Comparison of ENCODE assay signal across 21 cellular contexts in genomic region chr15:67563961-67564570, GRCh38. TPM values are rescaled to one million over a fixed set of nuclear protein-coding genes. Genes with fewer than 3 reads are reported as not detected.
A peak's percentile ranks its signal among the peaks of the same experiment; 100 is the strongest.
DNase-seq lines count a peak whose midpoint lies in the region; ATAC-seq and TF ChIP-seq lines count a peak whose summit lies in the region.
"Had no signal": no experiment of that assay in that cellular context is flagged by ENCODE, and none has a peak within 500 bp of the region (broad histone marks: within the 10 kb centered on the region; RNA-seq: fewer than 3 reads in every experiment).

No MANE protein-coding gene starts in this region.

- no peak overlapping the region for H3K27ac ChIP-seq in osteoblast (ENCODE audit: low read depth, low read length)
- no peak overlapping the region for H3K27ac ChIP-seq in smooth muscle cell (ENCODE audit: low read depth)
- H3K27ac ChIP-seq in neuronal stem cell (replicated peaks; ENCODE audit: low read length): no peak overlapping the region
- H3K27ac ChIP-seq: C4-2B, left ventricle myocardium inferior, VCaP had no signal

- H3K36me3 Mint-ChIP-seq in activated naive CD8-positive, alpha-beta T cell: peaks cover 29% of the 10 kb centered on the region
- H3K36me3 Mint-ChIP-seq in activated naive CD8-positive, alpha-beta T cell treated with anti-CD3 and anti-CD28 coated beads, Interleukin-2, amount 50 U/mL, for 24 hours (ENCODE audit: low read depth): peaks cover 13% of the 10 kb centered on the region
- H3K36me3 Mint-ChIP-seq in T-helper 17 cell (ENCODE audit: low read depth): peaks cover 2% of the 10 kb centered on the region

- no peaks in the 10 kb centered on the region for H3F3A ChIP-seq in smooth muscle cell (ENCODE audit: low read depth)

- no peak overlapping the region for H2BK15ac ChIP-seq in neuronal stem cell (ENCODE audit: low read length)

- H3K27me3 ChIP-seq in osteoblast (ENCODE audit: insufficient read depth, low read length) (no peaks in the 10 kb centered on the region), smooth muscle cell (ENCODE audit: low read depth) (no peaks in the 10 kb centered on the region), neuronal stem cell (ENCODE audit: control insufficient read depth in 3 of 3, insufficient read depth in 3 of 3, low read depth in 1 of 3, low read length in 3 of 3) (no peaks in the 10 kb centered on the region)

- DNase-seq in activated naive CD8-positive, alpha-beta T cell treated with anti-CD3 and anti-CD28 coated beads, Interleukin-2, amount 50 U/mL, for 24 hours: no peak
- DNase-seq in T-helper 17 cell: no peak
- no peak for DNase-seq in DMS153 treated with DMSO at 0.1 percent for 48 hours (lab: John Stamatoyannopoulos, UW; ENCODE audit: unreplicated experiment)
- no peak for DNase-seq in osteoblast (ENCODE audit: insufficient read length, low spot score, missing footprints)
- DNase-seq in smooth muscle cell (lab: John Stamatoyannopoulos, UW; ENCODE audit: unreplicated experiment): no peak
- DNase-seq in neuronal stem cell (ENCODE audit: low spot score): no peak
- DNase-seq: activated CD4-positive, alpha-beta memory T cell treated with anti-CD3 and anti-CD28 coated beads for 36 hours; activated naive CD4-positive, alpha-beta T cell treated with anti-CD3 and anti-CD28 coated beads, Interleukin-2, amount 10 ng/mL, durations not matched to agents 7 days and 5 days; activated T-cell treated with anti-CD3 and anti-CD28 coated beads, Interleukin-2, amount 50 U/mL, for 4 hours; effector memory CD8-positive, alpha-beta T cell; HCEC 1CT; left ventricle myocardium inferior; midbrain; NCI-H1105 treated with DMSO at 0.1 percent for 48 hours; SHP77; stimulated activated CD8-positive, alpha-beta memory T cell treated with anti-CD3 and anti-CD28 coated beads, Interleukin-4, amount 100 ng/mL, for 48 hours; T-cell had no signal

- no peak overlapping the region for H3K18ac ChIP-seq in neuronal stem cell (ENCODE audit: low read length)

- H3K36me3 ChIP-seq in osteoblast (ENCODE audit: insufficient read depth, low read length): no peaks in the 10 kb centered on the region
- no peaks in the 10 kb centered on the region for H3K36me3 ChIP-seq in smooth muscle cell (ENCODE audit: low read depth)
- peaks cover 0 to 3% of the 10 kb centered on the region in 2 donors for H3K36me3 ChIP-seq in neuronal stem cell (replicated peaks in 1 of 2; ENCODE audit: control insufficient read depth in 2 of 2, insufficient read depth in 2 of 2, low read length in 2 of 2)

- no peak overlapping the region for H3K4ac ChIP-seq in neuronal stem cell (ENCODE audit: low read length)

- no peak overlapping the region for H3K4me3 Mint-ChIP-seq in activated naive CD8-positive, alpha-beta T cell
- no peak overlapping the region for H3K4me3 Mint-ChIP-seq in activated naive CD8-positive, alpha-beta T cell treated with anti-CD3 and anti-CD28 coated beads, Interleukin-2, amount 50 U/mL, for 24 hours
- H3K4me3 Mint-ChIP-seq in T-helper 17 cell: no peak overlapping the region
- H3K4me3 Mint-ChIP-seq: activated CD4-positive, alpha-beta memory T cell treated with anti-CD3 and anti-CD28 coated beads for 36 hours; activated naive CD4-positive, alpha-beta T cell treated with anti-CD3 and anti-CD28 coated beads, Interleukin-2, amount 10 ng/mL, durations not matched to agents 7 days and 5 days; activated T-cell treated with anti-CD3 and anti-CD28 coated beads, Interleukin-2, amount 50 U/mL, for 4 hours; effector memory CD8-positive, alpha-beta T cell; T-cell had no signal

- no peaks in the 10 kb centered on the region for H3K9me3 Mint-ChIP-seq in activated naive CD8-positive, alpha-beta T cell (ENCODE audit: low read depth)
- no peaks in the 10 kb centered on the region for H3K9me3 Mint-ChIP-seq in activated naive CD8-positive, alpha-beta T cell treated with anti-CD3 and anti-CD28 coated beads, Interleukin-2, amount 50 U/mL, for 24 hours
- H3K9me3 Mint-ChIP-seq: activated CD4-positive, alpha-beta memory T cell treated with anti-CD3 and anti-CD28 coated beads for 36 hours; activated naive CD4-positive, alpha-beta T cell treated with anti-CD3 and anti-CD28 coated beads, Interleukin-2, amount 10 ng/mL, durations not matched to agents 7 days and 5 days; activated T-cell treated with anti-CD3 and anti-CD28 coated beads, Interleukin-2, amount 50 U/mL, for 4 hours; effector memory CD8-positive, alpha-beta T cell; T-cell had no signal

- H3K4me2 ChIP-seq in osteoblast (ENCODE audit: insufficient read depth, low read length) (no peak overlapping the region), smooth muscle cell (no peak overlapping the region), neuronal stem cell (ENCODE audit: insufficient read depth, low read length, poor library complexity, severe bottlenecking) (no peak overlapping the region)

- WGBS in smooth muscle cell (ENCODE audit: low lambda C conversion rate): 59% methylated on average over 1 of the region's 1 CpG
- WGBS in neuronal stem cell (ENCODE audit: extremely low coverage in 2 of 2, insufficient read length in 2 of 2, insufficient replicate concordance in 1 of 2), 2 donors: no CpG with 5 or more reads among the region's 1 CpG

- H3K27ac Mint-ChIP-seq in activated naive CD8-positive, alpha-beta T cell: peak overlapping the region; percentile 34
- H3K27ac Mint-ChIP-seq in activated naive CD8-positive, alpha-beta T cell treated with anti-CD3 and anti-CD28 coated beads, Interleukin-2, amount 50 U/mL, for 24 hours: no peak overlapping the region
- peak overlapping the region; percentile 29 for H3K27ac Mint-ChIP-seq in T-helper 17 cell
- H3K27ac Mint-ChIP-seq: activated CD4-positive, alpha-beta memory T cell treated with anti-CD3 and anti-CD28 coated beads for 36 hours; activated naive CD4-positive, alpha-beta T cell treated with anti-CD3 and anti-CD28 coated beads, Interleukin-2, amount 10 ng/mL, durations not matched to agents 7 days and 5 days had no signal

- no peak for ATAC-seq in activated naive CD8-positive, alpha-beta T cell treated with anti-CD3 and anti-CD28 coated beads, Interleukin-2, amount 50 U/mL, for 24 hours
- peak; percentile 16 for ATAC-seq in HG02840 (IDR thresholded peaks at IDR 0.05; ENCODE audit: low FRiP score, unreplicated experiment)
- no peak for ATAC-seq in T-helper 17 cell
- ATAC-seq: T-cell had no signal

- H2BK5ac ChIP-seq in neuronal stem cell (ENCODE audit: low read length): no peak overlapping the region

- H3K9ac ChIP-seq in smooth muscle cell (ENCODE audit: low read depth) (no peak overlapping the region), neuronal stem cell (ENCODE audit: low read depth, low read length, poor library complexity) (no peak overlapping the region)

- no peaks in the 10 kb centered on the region for H3K27me3 Mint-ChIP-seq in activated naive CD8-positive, alpha-beta T cell
- no peaks in the 10 kb centered on the region for H3K27me3 Mint-ChIP-seq in activated naive CD8-positive, alpha-beta T cell treated with anti-CD3 and anti-CD28 coated beads, Interleukin-2, amount 50 U/mL, for 24 hours
- H3K27me3 Mint-ChIP-seq in T-helper 17 cell: no peaks in the 10 kb centered on the region
- H3K27me3 Mint-ChIP-seq: activated CD4-positive, alpha-beta memory T cell treated with anti-CD3 and anti-CD28 coated beads for 36 hours; activated naive CD4-positive, alpha-beta T cell treated with anti-CD3 and anti-CD28 coated beads, Interleukin-2, amount 10 ng/mL, durations not matched to agents 7 days and 5 days; effector memory CD8-positive, alpha-beta T cell; T-cell had no signal

- H4K8ac ChIP-seq in neuronal stem cell (ENCODE audit: low read depth, low read length): no peak overlapping the region

- H3K4me1 ChIP-seq in osteoblast (ENCODE audit: insufficient read depth, low read length): no peaks in the 10 kb centered on the region
- H3K4me1 ChIP-seq in smooth muscle cell (ENCODE audit: low read depth): peaks cover 10% of the 10 kb centered on the region
- H3K4me1 ChIP-seq in neuronal stem cell (ENCODE audit: control insufficient read depth in 2 of 2, insufficient read depth in 1 of 2, low read depth in 1 of 2, low read length in 2 of 2): peaks cover 2 to 12% of the 10 kb centered on the region in 2 donors

- H2AK5ac ChIP-seq in neuronal stem cell (ENCODE audit: low read depth, low read length): no peak overlapping the region

- H2AFZ ChIP-seq in osteoblast (ENCODE audit: low read length) (no peak overlapping the region), smooth muscle cell (ENCODE audit: low read depth) (no peak overlapping the region), neuronal stem cell (ENCODE audit: low read length) (no peak overlapping the region)

- H3K4me1 Mint-ChIP-seq in activated naive CD8-positive, alpha-beta T cell (ENCODE audit: low read depth): peaks cover 13% of the 10 kb centered on the region
- H3K4me1 Mint-ChIP-seq in activated naive CD8-positive, alpha-beta T cell treated with anti-CD3 and anti-CD28 coated beads, Interleukin-2, amount 50 U/mL, for 24 hours: peaks cover 15% of the 10 kb centered on the region
- H3K4me1 Mint-ChIP-seq in T-helper 17 cell: peaks cover 22% of the 10 kb centered on the region

- H3K23ac ChIP-seq in neuronal stem cell (ENCODE audit: low read depth, low read length, poor library complexity): no peak overlapping the region

- no peak for TF ChIP-seq CTCF in osteoblast (IDR thresholded peaks at IDR 0.05; ENCODE audit: extremely low read depth, low read depth, low read length)
- TF ChIP-seq CTCF in smooth muscle cell (IDR thresholded peaks at IDR 0.05; ENCODE audit: borderline replicate concordance, insufficient read depth, poor library complexity, severe bottlenecking): no peak

- H3K4me3 ChIP-seq in osteoblast (ENCODE audit: insufficient read depth, low read length): no peak overlapping the region
- H3K4me3 ChIP-seq in smooth muscle cell: no peak overlapping the region
- H3K4me3 ChIP-seq in neuronal stem cell (ENCODE audit: low read length in 2 of 2): no peak overlapping the region
- H3K4me3 ChIP-seq: left ventricle myocardium inferior had no signal

- H4K91ac ChIP-seq in neuronal stem cell (ENCODE audit: low read depth, low read length, poor library complexity): no peak overlapping the region

- no peak overlapping the region for H2BK120ac ChIP-seq in neuronal stem cell (ENCODE audit: low read depth, low read length)

- H3K79me1 ChIP-seq in neuronal stem cell (ENCODE audit: low read depth, low read length): no peaks in the 10 kb centered on the region

- H4K20me1 ChIP-seq in osteoblast (ENCODE audit: insufficient read depth, low read length) (no peaks in the 10 kb centered on the region), smooth muscle cell (ENCODE audit: low read depth) (peaks cover 8% of the 10 kb centered on the region)

- H3K79me2 ChIP-seq in osteoblast (ENCODE audit: insufficient read depth, low read length) (no peaks in the 10 kb centered on the region), smooth muscle cell (ENCODE audit: low read depth) (no peaks in the 10 kb centered on the region)

- H3K14ac ChIP-seq in neuronal stem cell (ENCODE audit: low read length): no peak overlapping the region

- H2BK12ac ChIP-seq in neuronal stem cell (ENCODE audit: low read length): no peak overlapping the region

- H3K9me3 ChIP-seq in T-helper 17 cell (ENCODE audit: control insufficient read depth, low read length, poor library complexity, severe bottlenecking) (no peaks in the 10 kb centered on the region), osteoblast (ENCODE audit: low read depth, low read length) (no peaks in the 10 kb centered on the region), smooth muscle cell (replicated peaks; ENCODE audit: low read depth) (no peaks in the 10 kb centered on the region), neuronal stem cell (replicated peaks in 1 of 2; ENCODE audit: control insufficient read depth in 2 of 2, insufficient read depth in 1 of 2, low read depth in 1 of 2, low read length in 2 of 2) (peaks cover 0 to 6% of the 10 kb centered on the region in 2 donors)
- H3K9me3 ChIP-seq: left ventricle myocardium inferior had no signal

RNA-seq across cellular contexts. Expression of gene MAP2K5, which starts 21.6 kb away (rescaled TPM):
- total RNA-seq in T-helper 17 cell: 10 to 100 TPM; 27.1 to 30.4 TPM
- total RNA-seq in osteoblast: 8.5 and 10.1 TPM in 2 replicates
- total RNA-seq in smooth muscle cell: 4.4 and 6.9 TPM in 2 replicates
- 7.4 and 18.3 TPM in 2 replicates for polyA plus RNA-seq in smooth muscle cell
- polyA plus RNA-seq in neuronal stem cell (2013, experiment 1 of 2): 21.6 TPM
- polyA plus RNA-seq in neuronal stem cell (2013, experiment 2 of 2): 21.5 TPM

RNA-seq across cellular contexts. Expression of gene C15orf61, which starts 43.1 kb away (rescaled TPM):
- total RNA-seq in T-helper 17 cell (1 to 10 TPM; 7.7 to 8.7 TPM), osteoblast (10.1 and 12.1 TPM in 2 replicates), smooth muscle cell (0.81 and 8.0 TPM in 2 replicates)
- polyA plus RNA-seq in smooth muscle cell: 5.6 and 5.9 TPM in 2 replicates
- 3.8 TPM for polyA plus RNA-seq in neuronal stem cell (2013, experiment 1 of 2)
- 3.9 TPM for polyA plus RNA-seq in neuronal stem cell (2013, experiment 2 of 2)
